ENCODE assay signal across 25 cellular contexts in genomic region chr11:101576536-101576935, GRCh38.
"Had no signal": no experiment of that assay in that cellular context is flagged by ENCODE, and none has a peak within 500 bp of the region (broad histone marks: within the 10 kb centered on the region; RNA-seq: fewer than 3 reads in every experiment).

No MANE protein-coding gene starts in this region.

- DNase-seq: colonic mucosa; effector CD8-positive, alpha-beta T cell; endodermal cell; foreskin keratinocyte; heart left ventricle; kidney; mesenchymal stem cell; mucosa of descending colon; naive B cell; right lobe of liver; small intestine; stimulated activated CD4-positive, alpha-beta T cell treated with anti-CD3 and anti-CD28 coated beads, Interleukin-15, amount 100 ng/mL, for 24 hours; stimulated activated CD4-positive, alpha-beta T cell treated with anti-CD3 and anti-CD28 coated beads, Interleukin-2, amount 100 ng/mL, for 48 hours; stimulated activated naive B cell treated with anti-CD40 and anti-IgM and Interleukin-4, amounts not matched to agents 10 μg/mL and 1 μg/mL and 100 μg/mL, for 72 hours; upper lobe of left lung had no signal

- ATAC-seq: esophagus mucosa; foreskin keratinocyte; gastroesophageal sphincter; heart left ventricle; left lobe of liver; mucosa of descending colon; natural killer cell treated with Interleukin-12 subunit alpha and Interleukin-12 subunit beta and Interleukin-15 and Interleukin-18, amount 100 ng/mL, for 72 hours; right lobe of liver; stimulated activated naive B cell treated with anti-CD40 and anti-IgM and Interleukin-4, amounts not matched to agents 10 μg/mL and 1 μg/mL and 100 μg/mL, for 72 hours had no signal

- H3K4me1 ChIP-seq: colonic mucosa, foreskin keratinocyte, heart left ventricle, parathyroid adenoma, right lobe of liver, tibial nerve, upper lobe of left lung had no signal

- H3K27me3 ChIP-seq: colonic mucosa, gastroesophageal sphincter, right lobe of liver, tibial nerve, upper lobe of left lung had no signal

- H3K36me3 ChIP-seq: colonic mucosa, gastroesophageal sphincter, heart left ventricle, neutrophil, right lobe of liver, thoracic aorta, tibial nerve, upper lobe of left lung had no signal

- H3K9ac ChIP-seq: parathyroid adenoma had no signal

- H3K9me3 ChIP-seq: colonic mucosa, gastroesophageal sphincter, mucosa of descending colon, neutrophil, right lobe of liver, thoracic aorta, tibial nerve, upper lobe of left lung had no signal

- H3K4me3 ChIP-seq: colonic mucosa, gastroesophageal sphincter, heart left ventricle, hepatocyte, lung, mucosa of descending colon, right lobe of liver, thoracic aorta, tibial nerve, upper lobe of left lung had no signal
